8 cellular contexts compared by ENCODE assay signal in the genomic region with DNA sequence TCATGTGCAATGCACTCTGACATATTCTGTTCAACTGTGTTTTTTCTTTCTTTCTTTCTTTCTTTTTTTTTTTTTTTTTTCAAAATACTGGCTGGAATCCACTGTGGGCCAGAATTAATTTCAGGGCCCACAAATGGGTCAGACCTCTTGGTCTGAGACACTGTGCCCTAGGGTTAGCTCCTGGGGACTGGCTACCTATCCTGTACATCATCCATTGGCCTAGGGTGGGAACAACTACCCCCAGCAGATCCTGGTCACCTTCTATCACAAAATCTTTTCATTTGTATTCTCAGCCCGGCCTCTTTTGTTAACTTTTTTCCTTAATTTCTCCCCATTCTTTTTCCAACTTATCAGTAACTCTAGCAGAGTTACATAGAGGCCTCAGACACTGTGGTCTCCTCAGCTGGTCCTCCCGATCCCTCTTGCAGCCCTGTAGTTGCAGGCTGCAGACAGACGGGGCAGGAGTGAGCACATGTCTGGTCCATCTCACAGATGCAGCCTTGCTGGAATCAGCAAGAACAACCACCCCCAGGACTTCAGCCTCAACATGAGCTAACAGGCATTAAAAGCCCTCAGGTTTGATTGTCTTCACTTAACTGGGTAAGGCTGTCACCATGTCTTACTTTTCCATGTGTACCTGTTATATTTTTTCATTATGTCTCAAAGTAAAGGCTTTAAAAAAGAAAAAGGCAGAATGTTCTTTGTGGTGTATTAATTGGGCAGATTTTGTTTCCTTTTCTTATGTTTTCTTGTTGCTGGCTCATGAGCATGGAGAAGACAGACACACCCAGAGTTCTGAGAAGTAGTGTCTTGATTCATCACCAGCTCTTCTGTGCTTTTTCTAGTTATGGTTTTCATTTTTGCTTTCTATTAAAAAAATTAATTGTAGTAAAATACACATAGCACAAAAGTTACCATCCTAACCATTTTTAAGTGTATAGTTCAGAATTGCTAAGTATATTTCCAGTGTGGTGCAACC. TPM values are rescaled to one million over a fixed set of nuclear protein-coding genes. Genes with fewer than 3 reads are reported as not detected.
DNase-seq lines count a peak whose midpoint lies in the region; ATAC-seq and TF ChIP-seq lines count a peak whose summit lies in the region.

No MANE protein-coding gene starts in this region.

- H3K4me3 ChIP-seq in OCI-LY3 (ENCODE audit: low read length) (no peak overlapping the region), foreskin fibroblast (ENCODE audit: low read depth in 1 of 2, low read length in 2 of 2) (no peak overlapping the region), parathyroid adenoma (ENCODE audit: low read depth, low read length) (no peak overlapping the region)

- peak; percentile 11 for DNase-seq in COLO668 (lab: John Stamatoyannopoulos, UW; ENCODE audit: unreplicated experiment)
- DNase-seq in activated T-cell treated with anti-CD3 and anti-CD28 coated beads, Interleukin-2, amount 50 U/mL, for 4 hours: peak; percentile 36
- peak; percentile 20 to 56 for DNase-seq in foreskin fibroblast
- no peak for DNase-seq in inferior parietal cortex (ENCODE audit: extremely low spot score)

- H3K4me2 ChIP-seq in OCI-LY3 (ENCODE audit: low read length): no peak overlapping the region
- no peak overlapping the region for H3K4me2 ChIP-seq in parathyroid adenoma (ENCODE audit: low read length)

- H4K20me1 ChIP-seq in OCI-LY3 (ENCODE audit: insufficient read depth, low read length): no peaks in the 10 kb centered on the region

- H3K27ac ChIP-seq in OCI-LY3 (ENCODE audit: low read length): no peak overlapping the region
- H3K27ac ChIP-seq in parathyroid adenoma: peak overlapping the region; percentile 41

- no peaks in the 10 kb centered on the region for H3K9me3 Mint-ChIP-seq in activated T-cell treated with anti-CD3 and anti-CD28 coated beads, Interleukin-2, amount 50 U/mL, for 4 hours

- peak overlapping the region; percentile 36 for H3K4me3 Mint-ChIP-seq in activated T-cell treated with anti-CD3 and anti-CD28 coated beads, Interleukin-2, amount 50 U/mL, for 4 hours

- H3K36me3 ChIP-seq in OCI-LY3 (replicated peaks; ENCODE audit: low read depth, low read length): no peaks in the 10 kb centered on the region
- H3K36me3 ChIP-seq in parathyroid adenoma (ENCODE audit: control insufficient read depth, insufficient read depth, low read length): no peaks in the 10 kb centered on the region

- no peaks in the 10 kb centered on the region for H3K79me2 ChIP-seq in OCI-LY3 (ENCODE audit: low read length)
- no peaks in the 10 kb centered on the region for H3K79me2 ChIP-seq in parathyroid adenoma

- peaks cover 43% of the 10 kb centered on the region for H3K4me1 Mint-ChIP-seq in activated T-cell treated with anti-CD3 and anti-CD28 coated beads, Interleukin-2, amount 50 U/mL, for 4 hours (ENCODE audit: low read depth)

- H3K27me3 Mint-ChIP-seq in activated T-cell treated with anti-CD3 and anti-CD28 coated beads, Interleukin-2, amount 50 U/mL, for 4 hours (ENCODE audit: low read depth): no peaks in the 10 kb centered on the region

- H2AFZ ChIP-seq in OCI-LY3 (ENCODE audit: low read depth, low read length): no peak overlapping the region
- H2AFZ ChIP-seq in parathyroid adenoma: peak overlapping the region; percentile 72

- TF ChIP-seq CTCF in OCI-LY3 (IDR thresholded peaks at IDR 0.05; ENCODE audit: low read depth, low read length) (peak; percentile 55), foreskin fibroblast (IDR thresholded peaks at IDR 0.05; ENCODE audit: low read depth, low read length) (peak; percentile 64), parathyroid adenoma (IDR thresholded peaks at IDR 0.05) (peak; percentile 79)

- ATAC-seq in GM19351 (IDR thresholded peaks at IDR 0.05; ENCODE audit: unreplicated experiment) (peak; percentile 98), HG03342 (IDR thresholded peaks at IDR 0.05; ENCODE audit: unreplicated experiment) (peak; percentile 98)
- peak; percentile 61 for ATAC-seq in activated T-cell treated with anti-CD3 and anti-CD28 coated beads, Interleukin-2, amount 50 U/mL, for 4 hours

- H3K4me1 ChIP-seq in OCI-LY3 (ENCODE audit: low read length): peaks cover 12% of the 10 kb centered on the region
- peaks cover 14% of the 10 kb centered on the region for H3K4me1 ChIP-seq in parathyroid adenoma

- H3K9ac ChIP-seq in OCI-LY3 (ENCODE audit: low read length) (no peak overlapping the region), parathyroid adenoma (no peak overlapping the region)

- H3K9me3 ChIP-seq in OCI-LY3 (ENCODE audit: insufficient read depth, low read length) (no peaks in the 10 kb centered on the region), parathyroid adenoma (ENCODE audit: control insufficient read depth, low read length) (no peaks in the 10 kb centered on the region)

- H3K27me3 ChIP-seq in OCI-LY3 (ENCODE audit: low read depth, low read length) (no peaks in the 10 kb centered on the region), parathyroid adenoma (ENCODE audit: control insufficient read depth, insufficient read depth, low read length) (no peaks in the 10 kb centered on the region)

- no peaks in the 10 kb centered on the region for H3K36me3 Mint-ChIP-seq in activated T-cell treated with anti-CD3 and anti-CD28 coated beads, Interleukin-2, amount 50 U/mL, for 4 hours (ENCODE audit: insufficient read depth)

RNA-seq across cellular contexts. Expression of gene TXLNB, which starts 41.2 kb away (rescaled TPM):
- total RNA-seq in activated T-cell treated with anti-CD3 and anti-CD28 coated beads, Interleukin-2, amount 50 U/mL, for 4 hours: under 1 TPM in 2 of 3 donors, not detected in 1; 0.08 to 0.11 TPM
